In the genomic region with DNA sequence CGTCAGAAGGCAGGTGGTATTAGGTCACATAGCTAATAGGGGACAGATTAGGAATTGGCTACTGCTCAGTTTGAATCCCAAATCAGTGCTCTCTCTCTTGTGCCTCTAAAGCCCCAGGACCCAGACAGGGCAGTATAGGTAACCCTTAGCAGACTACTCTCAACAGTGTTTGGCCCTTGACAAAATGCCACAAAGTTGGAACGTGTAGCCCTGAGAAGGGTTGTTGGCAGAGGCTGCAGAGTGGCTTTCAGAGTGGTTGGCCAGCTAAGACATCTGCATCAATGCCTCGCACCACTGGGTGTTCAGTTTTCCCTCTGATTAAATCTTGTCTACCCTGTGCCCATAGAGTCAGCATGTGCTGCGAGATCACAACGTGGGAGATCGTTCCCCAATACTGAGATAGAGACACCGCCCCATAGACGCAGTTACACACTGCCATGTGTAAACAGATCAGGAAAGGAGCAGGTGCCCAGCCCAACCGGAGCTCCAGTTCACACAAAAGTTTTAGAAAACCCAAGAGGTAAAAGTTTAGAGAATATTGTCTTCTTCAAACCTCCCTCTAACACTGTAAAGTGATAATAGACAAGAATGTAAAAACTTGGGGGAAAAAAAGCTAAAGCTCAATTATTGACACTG, we compare ENCODE assay signal across 20 cellular contexts. TPM values are rescaled to one million over a fixed set of nuclear protein-coding genes. Genes with fewer than 3 reads are reported as not detected.
A peak's percentile ranks its signal among the peaks of the same experiment; 100 is the strongest.
DNase-seq lines count a peak whose midpoint lies in the region; ATAC-seq and TF ChIP-seq lines count a peak whose summit lies in the region.
"Had no signal": no experiment of that assay in that cellular context is flagged by ENCODE, and none has a peak within 500 bp of the region (broad histone marks: within the 10 kb centered on the region; RNA-seq: fewer than 3 reads in every experiment).

No MANE protein-coding gene starts in this region.

- H3K36me3 Mint-ChIP-seq in endodermal cell (ENCODE audit: low read depth) (no peaks in the 10 kb centered on the region), neural progenitor cell (peaks cover 7% of the 10 kb centered on the region)

- no peaks in the 10 kb centered on the region for H3K27me3 Mint-ChIP-seq in endodermal cell (ENCODE audit: insufficient read depth)
- no peaks in the 10 kb centered on the region for H3K27me3 Mint-ChIP-seq in neural progenitor cell (ENCODE audit: insufficient read depth, low read depth)

- H3K36me3 ChIP-seq in HEK293 (ENCODE audit: control insufficient read depth in 2 of 2, insufficient read depth in 1 of 2, low read length in 2 of 2) (no peaks in the 10 kb centered on the region), endodermal cell (ENCODE audit: control insufficient read depth, insufficient read depth, low read length) (no peaks in the 10 kb centered on the region), neural progenitor cell (no peaks in the 10 kb centered on the region)

- no peak overlapping the region for H2AFZ ChIP-seq in neural progenitor cell (replicated peaks)

- H3K4me1 ChIP-seq in HEK293 (ENCODE audit: control insufficient read depth, insufficient read depth, low read length) (peaks cover 34% of the 10 kb centered on the region), endodermal cell (ENCODE audit: control insufficient read depth, insufficient read depth, low read length) (peaks cover 20% of the 10 kb centered on the region), neural progenitor cell (peaks cover 59% of the 10 kb centered on the region)

- ATAC-seq in HG03342 (IDR thresholded peaks at IDR 0.05; ENCODE audit: unreplicated experiment): no peak
- ATAC-seq: K562 had no signal

- H4K20me1 ChIP-seq in neural progenitor cell (ENCODE audit: low read depth): peaks cover 55% of the 10 kb centered on the region

- H3K4me2 ChIP-seq in neural progenitor cell: peak overlapping the region; percentile 70

- peaks cover 93% of the 10 kb centered on the region for H3K79me2 ChIP-seq in neural progenitor cell (ENCODE audit: low read depth)

- H3K4me1 Mint-ChIP-seq in endodermal cell (peaks cover 55% of the 10 kb centered on the region), neural progenitor cell (peaks cover 30% of the 10 kb centered on the region)

- CTCF ChIA-PET in HEK293 (lab: Yijun Ruan, JAX): interaction anchor here (1.0 to 1.5 kb wide), 2 partner anchors 46 to 48 kb away, joined by 3 read pairs; a partner anchor contains a TSS

- TF ChIP-seq CTCF in HEK293 (tag by site-specific recombination; IDR thresholded peaks at IDR 0.05): no peak
- no peak for TF ChIP-seq CTCF in endodermal cell (conservative IDR thresholded peaks at IDR 0.05)
- TF ChIP-seq CTCF in neural progenitor cell (IDR thresholded peaks at IDR 0.05): no peak

- H3K27me3 ChIP-seq in endodermal cell (ENCODE audit: control insufficient read depth, insufficient read depth, low read length, poor library complexity, severe bottlenecking) (no peaks in the 10 kb centered on the region), neural progenitor cell (no peaks in the 10 kb centered on the region)

- DNase-seq in DMS79 (lab: John Stamatoyannopoulos, UW) (peak; percentile 63), endodermal cell (peak; percentile 54), neural progenitor cell (ENCODE audit: low spot score) (no peak), kidney glomerular epithelial cell (lab: John Stamatoyannopoulos, UW) (no peak), NCI-H1092 treated with DMSO at 0.1 percent for 48 hours (lab: John Stamatoyannopoulos, UW) (no peak), Kasumi-1 (lab: John Stamatoyannopoulos, UW) (no peak)
- DNase-seq: DMS 273 treated with DMSO at 0.1 percent for 48 hours; EL; H9; NCI-H1436; NCI-H2081; NCI-H226; NCI-H526 treated with DMSO at 0.1 percent for 48 hours; NK-92 treated with Interleukin-12 subunit alpha and Interleukin-12 subunit beta, amount 100 ng/mL, for 24 hours; OCI-M1; SW 1271 had no signal

- H3K27ac Mint-ChIP-seq in endodermal cell (no peak overlapping the region), neural progenitor cell (peak overlapping the region; percentile 88)
- H3K27ac Mint-ChIP-seq: H9 had no signal

- peaks cover 63% of the 10 kb centered on the region for H3F3A ChIP-seq in neural progenitor cell (ENCODE audit: low read depth)

- POLR2A ChIA-PET in HEK293 (lab: Yijun Ruan, JAX): interaction anchor here (1.1 kb wide), 1 partner anchor 20 kb away, joined by 3 read pairs; no protein-coding TSS in a partner anchor

- WGBS in endodermal cell (ENCODE audit: insufficient coverage in 1 of 2, insufficient read length in 1 of 2), 2 experiments: 61 to 73% methylated on average over 5 to 9 of the region's 9 CpGs

- H3K9me3 Mint-ChIP-seq in endodermal cell (peaks cover under 1% of the 10 kb centered on the region), neural progenitor cell (no peaks in the 10 kb centered on the region)

- H3K4me3 Mint-ChIP-seq in endodermal cell (no peak overlapping the region), neural progenitor cell (no peak overlapping the region)
- H3K4me3 Mint-ChIP-seq: H9 had no signal

- H3K4me3 ChIP-seq in HEK293 (ENCODE audit: low read depth, low read length) (no peak overlapping the region), endodermal cell (ENCODE audit: low read length) (no peak overlapping the region), neural progenitor cell (no peak overlapping the region)
- H3K4me3 ChIP-seq: K562 had no signal

- H3K9ac ChIP-seq in endodermal cell (ENCODE audit: extremely low read depth, low read length, poor library complexity, severe bottlenecking) (no peak overlapping the region), neural progenitor cell (no peak overlapping the region)

- H3K27ac ChIP-seq in HEK293 (ENCODE audit: extremely low read depth, low read depth, low read length) (no peak overlapping the region), endodermal cell (ENCODE audit: low read depth, low read length) (no peak overlapping the region), neural progenitor cell (peak overlapping the region; percentile 59)
- H3K27ac ChIP-seq: C4-2B had no signal

- no peaks in the 10 kb centered on the region for H3K9me3 ChIP-seq in HEK293 (ENCODE audit: control insufficient read depth, insufficient read depth, low read depth, low read length)
- H3K9me3 ChIP-seq in endodermal cell (ENCODE audit: control insufficient read depth, low read length): peaks cover 5% of the 10 kb centered on the region
- H3K9me3 ChIP-seq in neural progenitor cell (ENCODE audit: low read depth): peaks cover 3% of the 10 kb centered on the region

TF ChIP-seq in HEK293, 187 proteins besides CTCF, POLR2A, EP300 and RAD21 (continues in another document):
- TF ChIP-seq ZNF433 (tag by site-specific recombination; IDR thresholded peaks at IDR 0.05; ENCODE audit: low read depth) (no peak), ZNF473 (tag by site-specific recombination; IDR thresholded peaks at IDR 0.05) (no peak), ZNF248 (tag by site-specific recombination; IDR thresholded peaks at IDR 0.05) (no peak), ZNF140 (tag by site-specific recombination; IDR thresholded peaks at IDR 0.05) (no peak), ZNF426 (tag by site-specific recombination; IDR thresholded peaks at IDR 0.05) (no peak), ZEB2 (tag by site-specific recombination; IDR thresholded peaks at IDR 0.05) (no peak), ZNF48 (tag by site-specific recombination; IDR thresholded peaks at IDR 0.05) (no peak), ZNF791 (tag by site-specific recombination; IDR thresholded peaks at IDR 0.05) (no peak), ZFHX2 (tag by site-specific recombination; conservative IDR thresholded peaks at IDR 0.05) (no peak), ZNF785 (tag by site-specific recombination; IDR thresholded peaks at IDR 0.05) (no peak), YY1 (tag by site-specific recombination; IDR thresholded peaks at IDR 0.05) (no peak), ZNF324 (tag by site-specific recombination; IDR thresholded peaks at IDR 0.05) (no peak)
- TF ChIP-seq, protein P1, sequence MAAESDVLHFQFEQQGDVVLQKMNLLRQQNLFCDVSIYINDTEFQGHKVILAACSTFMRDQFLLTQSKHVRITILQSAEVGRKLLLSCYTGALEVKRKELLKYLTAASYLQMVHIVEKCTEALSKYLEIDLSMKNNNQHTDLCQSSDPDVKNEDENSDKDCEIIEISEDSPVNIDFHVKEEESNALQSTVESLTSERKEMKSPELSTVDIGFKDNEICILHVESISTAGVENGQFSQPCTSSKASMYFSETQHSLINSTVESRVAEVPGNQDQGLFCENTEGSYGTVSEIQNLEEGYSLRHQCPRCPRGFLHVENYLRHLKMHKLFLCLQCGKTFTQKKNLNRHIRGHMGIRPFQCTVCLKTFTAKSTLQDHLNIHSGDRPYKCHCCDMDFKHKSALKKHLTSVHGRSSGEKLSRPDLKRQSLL (tag by site-specific recombination; IDR thresholded peaks at IDR 0.05): no peak
- TF ChIP-seq, protein P2, sequence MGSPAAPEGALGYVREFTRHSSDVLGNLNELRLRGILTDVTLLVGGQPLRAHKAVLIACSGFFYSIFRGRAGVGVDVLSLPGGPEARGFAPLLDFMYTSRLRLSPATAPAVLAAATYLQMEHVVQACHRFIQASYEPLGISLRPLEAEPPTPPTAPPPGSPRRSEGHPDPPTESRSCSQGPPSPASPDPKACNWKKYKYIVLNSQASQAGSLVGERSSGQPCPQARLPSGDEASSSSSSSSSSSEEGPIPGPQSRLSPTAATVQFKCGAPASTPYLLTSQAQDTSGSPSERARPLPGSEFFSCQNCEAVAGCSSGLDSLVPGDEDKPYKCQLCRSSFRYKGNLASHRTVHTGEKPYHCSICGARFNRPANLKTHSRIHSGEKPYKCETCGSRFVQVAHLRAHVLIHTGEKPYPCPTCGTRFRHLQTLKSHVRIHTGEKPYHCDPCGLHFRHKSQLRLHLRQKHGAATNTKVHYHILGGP (tag by site-specific recombination; IDR thresholded peaks at IDR 0.05): no peak
- TF ChIP-seq, protein P3, sequence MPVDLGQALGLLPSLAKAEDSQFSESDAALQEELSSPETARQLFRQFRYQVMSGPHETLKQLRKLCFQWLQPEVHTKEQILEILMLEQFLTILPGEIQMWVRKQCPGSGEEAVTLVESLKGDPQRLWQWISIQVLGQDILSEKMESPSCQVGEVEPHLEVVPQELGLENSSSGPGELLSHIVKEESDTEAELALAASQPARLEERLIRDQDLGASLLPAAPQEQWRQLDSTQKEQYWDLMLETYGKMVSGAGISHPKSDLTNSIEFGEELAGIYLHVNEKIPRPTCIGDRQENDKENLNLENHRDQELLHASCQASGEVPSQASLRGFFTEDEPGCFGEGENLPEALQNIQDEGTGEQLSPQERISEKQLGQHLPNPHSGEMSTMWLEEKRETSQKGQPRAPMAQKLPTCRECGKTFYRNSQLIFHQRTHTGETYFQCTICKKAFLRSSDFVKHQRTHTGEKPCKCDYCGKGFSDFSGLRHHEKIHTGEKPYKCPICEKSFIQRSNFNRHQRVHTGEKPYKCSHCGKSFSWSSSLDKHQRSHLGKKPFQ (tag by site-specific recombination; IDR thresholded peaks at IDR 0.05): peak; percentile 87

RNA-seq across cellular contexts. Expression of a gene that starts 48.3 kb away (rescaled TPM):
- 10 to 100 TPM; 25.0 to 31.4 TPM for total RNA-seq in endodermal cell
- polyA plus RNA-seq in endodermal cell (2013, experiment 1 of 2): 39.1 TPM
- 38.7 TPM for polyA plus RNA-seq in endodermal cell (2013, experiment 2 of 2)
- total RNA-seq in neural progenitor cell (ENCODE audit: low replicate concordance): 47.7 and 57.2 TPM in 2 replicates

Comparison
In these comparisons a context has a peak if more than half of its experiments do, and no peak if none do; other contexts are left out.
1. DNase-seq: peak in DMS79 (single experiment) and endodermal cell (single experiment); none in neural progenitor cell (single experiment), kidney glomerular epithelial cell (single experiment), NCI-H1092 treated with DMSO at 0.1 percent for 48 hours (single experiment) and Kasumi-1 (0 of 2).